In the genomic region with DNA sequence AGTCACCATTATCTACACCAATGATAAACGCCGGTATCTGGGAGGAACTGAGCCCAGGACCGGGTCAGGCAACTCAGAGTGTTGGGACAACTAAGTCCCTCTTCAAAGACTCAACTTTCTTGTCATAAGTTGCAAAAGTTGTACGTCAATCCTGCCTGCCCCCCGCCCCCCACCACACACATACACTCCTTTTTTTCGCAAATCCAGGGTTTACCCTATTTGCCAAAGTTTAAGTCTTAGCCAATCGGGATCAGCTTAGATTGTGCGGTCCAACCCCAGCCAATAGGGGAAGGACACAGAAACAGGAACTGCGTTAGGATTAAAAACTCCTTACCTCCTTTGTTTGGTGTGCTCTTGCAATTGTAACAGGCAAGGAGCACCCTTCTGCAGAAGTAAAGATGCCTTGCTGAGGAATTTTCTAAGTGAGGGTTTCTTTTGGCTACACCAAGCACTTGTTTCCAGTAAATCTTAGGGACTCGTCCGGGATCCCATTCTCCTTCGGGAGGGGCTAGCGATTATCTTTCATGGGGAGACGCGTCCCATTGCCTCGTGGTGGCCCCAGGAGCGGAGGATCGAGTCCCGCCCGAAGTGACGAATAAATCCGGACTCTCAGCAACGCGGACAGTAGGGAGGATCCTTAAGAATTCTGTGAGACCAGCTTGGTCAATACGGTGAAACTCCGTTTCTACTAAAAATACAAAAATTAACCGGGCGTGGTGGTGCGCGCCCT, we compare ENCODE assay signal across 8 cellular contexts.
DNase-seq lines count a peak whose midpoint lies in the region; ATAC-seq, FAIRE-seq and TF ChIP-seq lines count a peak whose summit lies in the region.

No MANE protein-coding gene starts in this region.

- intact Hi-C loops in GM12878 (cut with micrococcal nuclease; ENCODE audit: unreplicated experiment): loop anchor here (5.0 kb wide), 1 partner anchor 324 kb away; no protein-coding TSS in a partner anchor

- TF ChIP-seq RAD21 in GM12878 (IDR thresholded peaks at IDR 0.05; ENCODE audit: insufficient read depth, low read depth, low read length): no peak

- TF ChIP-seq POLR2A in GM12878 (IDR thresholded peaks at IDR 0.05; ENCODE audit: low read depth, low read length): peak; percentile 56; the same call in 1 of the 2 replicates

- H3K36me3 ChIP-seq in GM12878 (ENCODE audit: control insufficient read depth in 2 of 2, insufficient read depth in 2 of 2, low read length in 1 of 2): no peaks in the 10 kb centered on the region

- CTCF ChIA-PET in GM12878 (lab: Yijun Ruan, JAX): interaction anchor here (0.6 to 4.3 kb wide), 19 partner anchors 9 to 1628 kb away, joined by 3 to 27 read pairs (median 4); no protein-coding TSS in a partner anchor

- no peaks in the 10 kb centered on the region for H4K20me1 ChIP-seq in GM12878 (ENCODE audit: control insufficient read depth, insufficient read depth)

- H3K27me3 ChIP-seq in GM12878 (replicated peaks in 1 of 2; ENCODE audit: control insufficient read depth in 2 of 2, insufficient read depth in 2 of 2, low read length in 1 of 2): no peaks in the 10 kb centered on the region

- TF ChIP-seq CTCF in GM12878 (IDR thresholded peaks at IDR 0.05 in 2 of 3, conservative IDR thresholded peaks at IDR 0.05 in 1 of 3; ENCODE audit: control insufficient read depth in 2 of 3, extremely low read depth in 1 of 3, insufficient read depth in 1 of 3, low read depth in 3 of 3, low read length in 3 of 3) (no peak), retinal pigment epithelial cell (conservative IDR thresholded peaks at IDR 0.05; ENCODE audit: low read depth, low read length) (no peak)

- peak; percentile 92 for FAIRE-seq in GM12878 (lab: Jason Lieb, UNC)

- in situ Hi-C loops in GM12878 (cut with MboI): no loop called here

- DNase-seq in DMS 273 treated with DMSO at 0.1 percent for 48 hours (lab: John Stamatoyannopoulos, UW) (peak; percentile 80), SIG-M5 (lab: John Stamatoyannopoulos, UW) (peak; percentile 34), GM12878 (ENCODE audit: low read depth, low spot score) (peak; percentile 61), retinal pigment epithelial cell (ENCODE audit: low read depth) (peak; percentile 90), NCI-H187 treated with DMSO at 0.1 percent for 48 hours (lab: John Stamatoyannopoulos, UW) (no peak)

- no peaks in the 10 kb centered on the region for H3K9me3 ChIP-seq in GM12878 (replicated peaks; ENCODE audit: control insufficient read depth, insufficient read depth, low read length)

- ATAC-seq in GM19438 (IDR thresholded peaks at IDR 0.05; ENCODE audit: low read depth, unreplicated experiment) (peak; percentile 40), HG03521 (IDR thresholded peaks at IDR 0.05; ENCODE audit: unreplicated experiment) (peak; percentile 16), GM12878 (peak; percentile 80)

- RAD21 ChIA-PET in GM12878 (lab: Charles Lee; ENCODE audit: unreplicated experiment): interaction anchor here (0.6 to 2.2 kb wide), 18 partner anchors 10 to 723 kb away, joined by 3 to 9 read pairs (median 4); a partner anchor contains a TSS

- peak overlapping the region; percentile 89 for H3K4me3 ChIP-seq in GM12878
- peak overlapping the region; percentile 95 for H3K4me3 ChIP-seq in iPS-11a (ENCODE audit: low read depth, low read length)
- H3K4me3 ChIP-seq in retinal pigment epithelial cell (ENCODE audit: low read length): peak overlapping the region; percentile 99

- 43% methylated on average over 30 of the region's 30 CpGs for WGBS in GM12878 (ENCODE audit: insufficient coverage, insufficient replicate concordance, low lambda C conversion rate, missing lambda C conversion rate)

- BruUV-seq in GM12878 (replicated peaks; lab: Mats Ljungman, UMichigan): no TSS peak

- peak overlapping the region; percentile 86 for H3K4me2 ChIP-seq in GM12878 (ENCODE audit: control insufficient read depth, insufficient read depth)

- peak overlapping the region; percentile 93 for H3K27ac ChIP-seq in GM12878 (ENCODE audit: control insufficient read depth, insufficient read depth)

- peak overlapping the region; percentile 89 for H2AFZ ChIP-seq in GM12878 (ENCODE audit: control insufficient read depth, low read depth, low read length)

- SMC1A ChIA-PET in GM12878 (lab: Charles Lee; ENCODE audit: uncharacterized antibody, unreplicated experiment): interaction anchor here (0.7 to 2.6 kb wide), 10 partner anchors 10 to 618 kb away, joined by 3 to 10 read pairs (median 3); a partner anchor contains a TSS

- no peaks in the 10 kb centered on the region for H3K79me2 ChIP-seq in GM12878 (ENCODE audit: control insufficient read depth, insufficient read depth, low read length)

- POLR2A ChIA-PET in GM12878 (lab: Charles Lee): interaction anchor here (0.6 to 1.5 kb wide), 6 partner anchors 19 to 545 kb away, joined by 3 to 8 read pairs (median 3); no protein-coding TSS in a partner anchor

- TF ChIP-seq EP300 in GM12878 (IDR thresholded peaks at IDR 0.05; ENCODE audit: borderline replicate concordance in 1 of 2, control insufficient read depth in 1 of 2, low read depth in 2 of 2, low read length in 2 of 2): no peak

- peak overlapping the region; percentile 98 for H3K9ac ChIP-seq in GM12878 (ENCODE audit: control insufficient read depth, insufficient read depth, low read length)

- H3K4me1 ChIP-seq in GM12878 (ENCODE audit: control insufficient read depth, insufficient read depth, low read length): no peaks in the 10 kb centered on the region

TF ChIP-seq in GM12878, 131 proteins besides CTCF, POLR2A, EP300 and RAD21 (continues in another document):
- TF ChIP-seq TARDBP (IDR thresholded peaks at IDR 0.05; ENCODE audit: borderline replicate concordance) (0 out of 2 replicates have a peak, but pooled peaks have one; percentile 55), PAX5 (IDR thresholded peaks at IDR 0.05; ENCODE audit: borderline replicate concordance, low read depth, low read length) (no peak), SMAD1 (IDR thresholded peaks at IDR 0.05; ENCODE audit: low read depth, partially characterized antibody) (no peak), YBX1 (IDR thresholded peaks at IDR 0.05) (no peak), IKZF1 (conservative IDR thresholded peaks at IDR 0.05) (peak; percentile 71; the same call in 1 of the 2 replicates), ZSCAN29 (IDR thresholded peaks at IDR 0.05) (no peak), ATF7 (IDR thresholded peaks at IDR 0.05; ENCODE audit: low read depth) (no peak), CHD2 (IDR thresholded peaks at IDR 0.05; ENCODE audit: borderline replicate concordance, low read depth, low read length) (0 out of 2 replicates have a peak, but pooled peaks have one; percentile 19), ZBED1 (IDR thresholded peaks at IDR 0.05; ENCODE audit: borderline replicate concordance) (no peak), KDM1A (IDR thresholded peaks at IDR 0.05; ENCODE audit: borderline replicate concordance) (no peak), RAD51 (IDR thresholded peaks at IDR 0.05) (no peak), MEF2B (IDR thresholded peaks at IDR 0.05; ENCODE audit: partially characterized antibody, poor library complexity, severe bottlenecking) (no peak), BACH1 (IDR thresholded peaks at IDR 0.05; ENCODE audit: borderline replicate concordance) (no peak), NFYA (IDR thresholded peaks at IDR 0.05; ENCODE audit: borderline replicate concordance, low read depth, low read length) (no peak), SMC3 (IDR thresholded peaks at IDR 0.05; ENCODE audit: borderline replicate concordance, low read length) (no peak), SRF (IDR thresholded peaks at IDR 0.05; ENCODE audit: low read depth in 2 of 2, low read length in 2 of 2) (no peak), BRCA1 (IDR thresholded peaks at IDR 0.05; ENCODE audit: low read depth, low read length) (no peak), MYC (IDR thresholded peaks at IDR 0.05; ENCODE audit: insufficient read depth, insufficient read length, insufficient replicate concordance, low read length, severe bottlenecking) (no peak), RBBP5 (conservative IDR thresholded peaks at IDR 0.05) (no peak), NBN (IDR thresholded peaks at IDR 0.05) (no peak), DPF2 (IDR thresholded peaks at IDR 0.05) (no peak)
- TF ChIP-seq, protein P1, sequence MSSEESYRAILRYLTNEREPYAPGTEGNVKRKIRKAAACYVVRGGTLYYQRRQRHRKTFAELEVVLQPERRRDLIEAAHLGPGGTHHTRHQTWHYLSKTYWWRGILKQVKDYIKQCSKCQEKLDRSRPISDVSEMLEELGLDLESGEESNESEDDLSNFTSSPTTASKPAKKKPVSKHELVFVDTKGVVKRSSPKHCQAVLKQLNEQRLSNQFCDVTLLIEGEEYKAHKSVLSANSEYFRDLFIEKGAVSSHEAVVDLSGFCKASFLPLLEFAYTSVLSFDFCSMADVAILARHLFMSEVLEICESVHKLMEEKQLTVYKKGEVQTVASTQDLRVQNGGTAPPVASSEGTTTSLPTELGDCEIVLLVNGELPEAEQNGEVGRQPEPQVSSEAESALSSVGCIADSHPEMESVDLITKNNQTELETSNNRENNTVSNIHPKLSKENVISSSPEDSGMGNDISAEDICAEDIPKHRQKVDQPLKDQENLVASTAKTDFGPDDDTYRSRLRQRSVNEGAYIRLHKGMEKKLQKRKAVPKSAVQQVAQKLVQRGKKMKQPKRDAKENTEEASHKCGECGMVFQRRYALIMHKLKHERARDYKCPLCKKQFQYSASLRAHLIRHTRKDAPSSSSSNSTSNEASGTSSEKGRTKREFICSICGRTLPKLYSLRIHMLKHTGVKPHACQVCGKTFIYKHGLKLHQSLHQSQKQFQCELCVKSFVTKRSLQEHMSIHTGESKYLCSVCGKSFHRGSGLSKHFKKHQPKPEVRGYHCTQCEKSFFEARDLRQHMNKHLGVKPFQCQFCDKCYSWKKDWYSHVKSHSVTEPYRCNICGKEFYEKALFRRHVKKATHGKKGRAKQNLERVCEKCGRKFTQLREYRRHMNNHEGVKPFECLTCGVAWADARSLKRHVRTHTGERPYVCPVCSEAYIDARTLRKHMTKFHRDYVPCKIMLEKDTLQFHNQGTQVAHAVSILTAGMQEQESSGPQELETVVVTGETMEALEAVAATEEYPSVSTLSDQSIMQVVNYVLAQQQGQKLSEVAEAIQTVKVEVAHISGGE (CRISPR knock-in tag; IDR thresholded peaks at IDR 0.05): no peak
- TF ChIP-seq, protein P2, sequence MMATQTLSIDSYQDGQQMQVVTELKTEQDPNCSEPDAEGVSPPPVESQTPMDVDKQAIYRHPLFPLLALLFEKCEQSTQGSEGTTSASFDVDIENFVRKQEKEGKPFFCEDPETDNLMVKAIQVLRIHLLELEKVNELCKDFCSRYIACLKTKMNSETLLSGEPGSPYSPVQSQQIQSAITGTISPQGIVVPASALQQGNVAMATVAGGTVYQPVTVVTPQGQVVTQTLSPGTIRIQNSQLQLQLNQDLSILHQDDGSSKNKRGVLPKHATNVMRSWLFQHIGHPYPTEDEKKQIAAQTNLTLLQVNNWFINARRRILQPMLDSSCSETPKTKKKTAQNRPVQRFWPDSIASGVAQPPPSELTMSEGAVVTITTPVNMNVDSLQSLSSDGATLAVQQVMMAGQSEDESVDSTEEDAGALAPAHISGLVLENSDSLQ (IDR thresholded peaks at IDR 0.05): peak; percentile 54; the same call in 1 of the 2 replicates

Comparison
In these comparisons a context has a peak if more than half of its experiments do, and no peak if none do; other contexts are left out.
1. ATAC-seq: peak in every context shown above with its lines; median percentile 80 in GM12878; 40 in GM19438; 16 in HG03521.